Comparison of ENCODE assay signal across 28 cellular contexts in genomic region chr12:64351265-64351664, GRCh38. TPM values are rescaled to one million over a fixed set of nuclear protein-coding genes. Genes with fewer than 3 reads are reported as not detected.
"Had no signal": no experiment of that assay in that cellular context is flagged by ENCODE, and none has a peak within 500 bp of the region (broad histone marks: within the 10 kb centered on the region; RNA-seq: fewer than 3 reads in every experiment).

No MANE protein-coding gene starts in this region.

- H3K27ac ChIP-seq: suprapubic skin, testis, thoracic aorta, thyroid gland, tibial artery, tibial nerve, transverse colon, upper lobe of left lung, upper lobe of right lung, uterus, vagina had no signal

- H3K4me3 ChIP-seq: suprapubic skin, testis, thoracic aorta, thyroid gland, tibial artery, tibial nerve, transverse colon, upper lobe of left lung, upper lobe of right lung, uterus, vagina had no signal

- H3K4me1 ChIP-seq: suprapubic skin, testis, thyroid gland, tibial artery, tibial nerve, transverse colon, upper lobe of left lung, upper lobe of right lung, uterus, vagina had no signal

- H3K36me3 ChIP-seq: suprapubic skin, thoracic aorta, thyroid gland, tibial artery, tibial nerve, transverse colon, upper lobe of left lung, upper lobe of right lung, uterus, vagina had no signal

- H3K9me3 ChIP-seq: testis, thyroid gland, upper lobe of right lung had no signal

- ATAC-seq: stimulated activated effector memory CD8-positive, alpha-beta T cell treated with anti-CD3 and anti-CD28 coated beads, Interleukin-12 subunit alpha, Interleukin-12 subunit beta, amount 100 ng/mL, for 72 hours; stimulated activated memory B cell treated with anti-CD40 and anti-IgM and Interleukin-4, amounts not matched to agents 10 μg/mL and 1 μg/mL and 100 μg/mL, for 72 hours; stimulated activated naive B cell treated with anti-CD40 and anti-IgM and Interleukin-4, amounts not matched to agents 10 μg/mL and 1 μg/mL and 100 μg/mL, for 72 hours; stimulated activated naive CD8-positive, alpha-beta T cell treated with anti-CD3 and anti-CD28 coated beads, Interleukin-15, amount 100 ng/mL, for 72 hours; stimulated activated naive CD8-positive, alpha-beta T cell treated with anti-CD3 and anti-CD28 coated beads, Interleukin-15, Interleukin-2, amounts not matched to agents 100 U/mL and 50 U/mL, for 24 hours; upper lobe of right lung had no signal

- H3K27me3 ChIP-seq: suprapubic skin, testis, thyroid gland, tibial artery, tibial nerve, transverse colon, upper lobe of left lung, upper lobe of right lung, uterus, vagina had no signal

- FAIRE-seq: urothelium cell line had no signal

- DNase-seq: stimulated activated CD4-positive, alpha-beta T cell treated with anti-CD3 and anti-CD28 coated beads, Interleukin-2, amount 100 ng/mL, for 48 hours; stimulated activated CD4-positive, alpha-beta T cell treated with anti-CD3 and anti-CD28 coated beads, Interleukin-4, amount 100 ng/mL, for 1 hour; stimulated activated CD4-positive, alpha-beta T cell treated with anti-CD3 and anti-CD28 coated beads, Interleukin-4, amount 100 ng/mL, for 24 hours; stimulated activated CD4-positive, alpha-beta T cell treated with anti-CD3 and anti-CD28 coated beads, Interleukin-4, amount 100 ng/mL, for 4 hours; stimulated activated CD8-positive, alpha-beta memory T cell treated with anti-CD3 and anti-CD28 coated beads, Interleukin-4, amount 100 ng/mL, for 48 hours; stimulated activated naive B cell treated with anti-CD40 and anti-IgM and Interleukin-4, amounts not matched to agents 10 μg/mL and 1 μg/mL and 100 μg/mL, for 72 hours; stimulated activated naive CD4-positive, alpha-beta T cell; stimulated activated naive CD4-positive, alpha-beta T cell treated with Interleukin-2 at 50 U/mL for 16 hours; stimulated activated naive CD8-positive, alpha-beta T cell treated with anti-CD3 and anti-CD28 coated beads, Interleukin-15, amount 100 ng/mL, for 72 hours; stimulated activated naive CD8-positive, alpha-beta T cell treated with anti-CD3 and anti-CD28 coated beads, Interleukin-15, Interleukin-2, amounts not matched to agents 100 U/mL and 50 U/mL, for 24 hours; substantia nigra; testis; thyroid gland; tibial artery; transverse colon; trophoblast cell; upper lobe of left lung; upper lobe of right lung; uterus had no signal

RNA-seq across cellular contexts. Expression of gene C12orf56, which starts 39.3 kb away (rescaled TPM):
- total RNA-seq: subcutaneous adipose tissue, thoracic aorta, thyroid gland, upper lobe of left lung, upper lobe of right lung, ureter had no signal
